8 cellular contexts compared by ENCODE assay signal in the genomic region with DNA sequence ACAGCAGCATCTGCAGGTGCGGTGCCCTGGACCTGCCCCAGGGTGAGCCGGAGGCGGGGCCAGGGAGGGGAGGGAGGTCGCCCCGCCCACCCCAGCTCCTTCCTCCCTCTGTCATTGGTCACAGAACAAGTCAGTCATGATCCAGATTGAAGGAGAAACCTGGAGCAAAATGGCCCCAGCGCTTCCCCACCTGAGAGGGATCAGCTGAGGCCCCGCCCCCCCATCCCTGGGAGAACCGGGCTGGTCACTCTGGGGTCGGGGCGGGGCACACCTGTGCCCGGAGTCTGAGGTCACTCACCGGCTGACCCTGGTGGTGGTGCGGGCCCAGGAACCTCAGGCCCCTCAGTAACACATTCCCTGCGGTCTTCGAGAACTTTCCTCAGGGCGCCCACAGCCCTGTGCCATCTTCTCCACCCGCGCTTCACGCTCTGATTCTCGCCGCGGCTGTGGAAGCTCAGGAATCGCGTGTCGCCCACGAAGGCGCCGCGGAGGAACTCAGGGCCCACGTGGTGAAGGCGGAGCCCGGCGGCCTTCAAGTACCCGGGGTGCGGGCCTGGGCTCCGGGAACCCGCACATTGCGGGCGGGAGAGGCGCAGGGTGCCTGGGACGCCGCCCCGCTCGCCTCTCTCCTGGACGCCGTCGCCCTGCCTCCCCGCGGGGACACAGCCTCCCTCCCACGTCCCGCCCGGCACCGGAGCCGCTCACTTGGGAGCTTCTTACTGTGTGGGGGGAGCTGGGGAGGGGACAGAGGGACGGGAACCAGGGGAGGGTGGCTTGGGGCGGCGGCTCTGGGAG. TPM values are rescaled to one million over a fixed set of nuclear protein-coding genes. Genes with fewer than 3 reads are reported as not detected.
DNase-seq lines count a peak whose midpoint lies in the region; ATAC-seq, FAIRE-seq and TF ChIP-seq lines count a peak whose summit lies in the region.

No MANE protein-coding gene starts in this region.

- no peak for TF ChIP-seq POLR2A in A549 (IDR thresholded peaks at IDR 0.05; ENCODE audit: low read length)
- no peak for TF ChIP-seq POLR2A in GM18505 (IDR thresholded peaks at IDR 0.05; ENCODE audit: borderline replicate concordance, extremely low read depth, insufficient read depth, insufficient read length)

- H3K9me3 Mint-ChIP-seq in activated T-helper 2 cell treated with anti-CD3 and anti-CD28 coated beads, Interferon-gamma antibody, Interleukin-2, Interleukin-4, amounts not matched to agents 10 μg/mL and 5 μg/mL and 100 μg/mL, durations not matched to agents 14 hours and 24 hours and 36 hours = no peaks in the 10 kb centered on the region

- H3K4me2 ChIP-seq in A549 = peak overlapping the region; percentile 57

- CTCF ChIA-PET in A549 (lab: Yijun Ruan, JAX) = interaction anchor here (1.8 kb wide), 1 partner anchor 59 kb away, joined by 14 read pairs; no protein-coding TSS in a partner anchor

- ATAC-seq in A549 (peak in 1 of 2 experiments; percentile 42; a peak in 3 of 6 replicates), GM18505 (IDR thresholded peaks at IDR 0.05; ENCODE audit: unreplicated experiment) (no peak)

- peaks cover 7% of the 10 kb centered on the region for H3K4me1 Mint-ChIP-seq in activated T-helper 2 cell treated with anti-CD3 and anti-CD28 coated beads, Interferon-gamma antibody, Interleukin-2, Interleukin-4, amounts not matched to agents 10 μg/mL and 5 μg/mL and 100 μg/mL, durations not matched to agents 14 hours and 24 hours and 36 hours (ENCODE audit: low read depth)

- TF ChIP-seq RAD21 in A549 (conservative IDR thresholded peaks at IDR 0.05 in 1 of 2, IDR thresholded peaks at IDR 0.05 in 1 of 2) = no peak

- H3K27ac ChIP-seq in A549 = no peak overlapping the region

- intact Hi-C loops in activated T-helper 2 cell treated with anti-CD3 and anti-CD28 coated beads, Interferon-gamma antibody, Interleukin-2, Interleukin-4, amounts not matched to agents 10 μg/mL and 5 μg/mL and 100 μg/mL, durations not matched to agents 14 hours and 24 hours and 36 hours (cut with micrococcal nuclease) = no loop called here

- no peak for TF ChIP-seq EP300 in A549 (IDR thresholded peaks at IDR 0.05)

- H3K4me3 ChIP-seq in A549 (0 out of 3 replicates have a peak overlapping the region, but pooled peaks have one; percentile 17), iPS-11a (ENCODE audit: low read depth, low read length) (peak overlapping the region; percentile 41)

- POLR2A ChIA-PET in A549 (lab: Yijun Ruan, JAX) = no interaction called here

- no peaks in the 10 kb centered on the region for H3K4me1 ChIP-seq in A549

- no peak for FAIRE-seq in A549 (lab: Jason Lieb, UNC)

- peak in 1 of 2 experiments; percentile 10 for DNase-seq in A549 (ENCODE audit: low read depth in 1 of 2, low spot score in 1 of 2)
- DNase-seq in NCI-H2029 (lab: John Stamatoyannopoulos, UW) = peak; percentile 78
- peak; percentile 17 for DNase-seq in activated T-helper 2 cell treated with anti-CD3 and anti-CD28 coated beads, Interferon-gamma antibody, Interleukin-2, Interleukin-4, amounts not matched to agents 10 μg/mL and 5 μg/mL and 100 μg/mL, durations not matched to agents 14 hours and 24 hours and 36 hours (ENCODE audit: low spot score)
- DNase-seq in stimulated activated CD4-positive, alpha-beta T cell treated with anti-CD3 and anti-CD28 coated beads, Interleukin-4, amount 100 ng/mL, for 24 hours = peak; percentile 66
- no peak for DNase-seq in NCI-H1436 treated with DMSO at 0.1 percent for 48 hours (lab: John Stamatoyannopoulos, UW)
- DNase-seq in HK-2 (ENCODE audit: unreplicated experiment) = no peak

- no peaks in the 10 kb centered on the region for H3K9me3 ChIP-seq in A549

- no peak for TF ChIP-seq CTCF in A549 (IDR thresholded peaks at IDR 0.05)

- H3K36me3 Mint-ChIP-seq in activated T-helper 2 cell treated with anti-CD3 and anti-CD28 coated beads, Interferon-gamma antibody, Interleukin-2, Interleukin-4, amounts not matched to agents 10 μg/mL and 5 μg/mL and 100 μg/mL, durations not matched to agents 14 hours and 24 hours and 36 hours (ENCODE audit: low read depth) = no peaks in the 10 kb centered on the region

- H3K27ac Mint-ChIP-seq in activated T-helper 2 cell treated with anti-CD3 and anti-CD28 coated beads, Interferon-gamma antibody, Interleukin-2, Interleukin-4, amounts not matched to agents 10 μg/mL and 5 μg/mL and 100 μg/mL, durations not matched to agents 14 hours and 24 hours and 36 hours = no peak overlapping the region

- peak overlapping the region; percentile 68 for H3K4me3 Mint-ChIP-seq in activated T-helper 2 cell treated with anti-CD3 and anti-CD28 coated beads, Interferon-gamma antibody, Interleukin-2, Interleukin-4, amounts not matched to agents 10 μg/mL and 5 μg/mL and 100 μg/mL, durations not matched to agents 14 hours and 24 hours and 36 hours (ENCODE audit: low read depth)

- 15% methylated on average over 16 of the region's 57 CpGs for WGBS in A549 (ENCODE audit: missing lambda C conversion rate)

- H3K27me3 Mint-ChIP-seq in activated T-helper 2 cell treated with anti-CD3 and anti-CD28 coated beads, Interferon-gamma antibody, Interleukin-2, Interleukin-4, amounts not matched to agents 10 μg/mL and 5 μg/mL and 100 μg/mL, durations not matched to agents 14 hours and 24 hours and 36 hours (ENCODE audit: low read depth) = peaks cover 46% of the 10 kb centered on the region

TF ChIP-seq in A549, 52 proteins besides CTCF, POLR2A, EP300 and RAD21:
- TF ChIP-seq NPAS2 (CRISPR knock-in tag; IDR thresholded peaks at IDR 0.05; ENCODE audit: borderline replicate concordance) (no peak), ZFP36 (IDR thresholded peaks at IDR 0.05; ENCODE audit: borderline replicate concordance, partially characterized antibody) (no peak), NR3C1 (IDR thresholded peaks at IDR 0.05) (no peak), JUN (IDR thresholded peaks at IDR 0.05) (no peak), KDM5A (IDR thresholded peaks at IDR 0.05) (no peak), RCOR1 (IDR thresholded peaks at IDR 0.05; ENCODE audit: low read depth, low read length) (no peak), ZC3H11A (IDR thresholded peaks at IDR 0.05) (no peak), CHD4 (IDR thresholded peaks at IDR 0.05; ENCODE audit: borderline replicate concordance) (no peak)
- TF ChIP-seq, protein P1, sequence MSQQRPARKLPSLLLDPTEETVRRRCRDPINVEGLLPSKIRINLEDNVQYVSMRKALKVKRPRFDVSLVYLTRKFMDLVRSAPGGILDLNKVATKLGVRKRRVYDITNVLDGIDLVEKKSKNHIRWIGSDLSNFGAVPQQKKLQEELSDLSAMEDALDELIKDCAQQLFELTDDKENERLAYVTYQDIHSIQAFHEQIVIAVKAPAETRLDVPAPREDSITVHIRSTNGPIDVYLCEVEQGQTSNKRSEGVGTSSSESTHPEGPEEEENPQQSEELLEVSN (IDR thresholded peaks at IDR 0.05; ENCODE audit: borderline replicate concordance, low read depth) = no peak

RNA-seq across cellular contexts. Expression of a gene that starts 36.4 kb away (rescaled TPM):
- polyA plus RNA-seq in A549 (2011; rRNA removed) (22.6 and 36.3 TPM in 2 replicates), A549 (2017; fragmentation: RNase III; extraction: RNeasy Plus Mini Kit Qiagen cat#74134 plus additional on column Dnase treatment) (35.7 to 42.1 TPM (median 40.9 TPM) in 3 replicates)
- 35.2 and 43.6 TPM in 2 replicates for polyA plus RNA-seq in A549 (2012; cell fraction: cytosol; rRNA removed)
- 67.0 and 90.4 TPM in 2 replicates for polyA plus RNA-seq in A549 (2012; cell fraction: nucleus; rRNA removed)
- polyA minus RNA-seq in A549 (2011; rRNA and poly(A)+ RNA removed) = 16.8 and 21.7 TPM in 2 replicates
- 895 and 906 TPM in 2 replicates for total RNA-seq in activated T-helper 2 cell treated with anti-CD3 and anti-CD28 coated beads, Interferon-gamma antibody, Interleukin-2, Interleukin-4, amounts not matched to agents 10 μg/mL and 5 μg/mL and 100 μg/mL, durations not matched to agents 14 hours and 24 hours and 36 hours

RNA-seq across cellular contexts. Expression of a gene that starts 48.7 kb away (rescaled TPM):
- polyA plus RNA-seq in A549 (2011; rRNA removed) = 9.4 and 9.7 TPM in 2 replicates
- polyA plus RNA-seq in A549 (2012; cell fraction: cytosol; rRNA removed) = 4.1 and 11.8 TPM in 2 replicates
- polyA plus RNA-seq in A549 (2012; cell fraction: nucleus; rRNA removed) = 10.7 and 13.5 TPM in 2 replicates
- 9.0 to 10.0 TPM (median 9.9 TPM) in 3 replicates for polyA plus RNA-seq in A549 (2017; fragmentation: RNase III; extraction: RNeasy Plus Mini Kit Qiagen cat#74134 plus additional on column Dnase treatment)
- 6.3 and 11.7 TPM in 2 replicates for polyA minus RNA-seq in A549 (2011; rRNA and poly(A)+ RNA removed)
- total RNA-seq in activated T-helper 2 cell treated with anti-CD3 and anti-CD28 coated beads, Interferon-gamma antibody, Interleukin-2, Interleukin-4, amounts not matched to agents 10 μg/mL and 5 μg/mL and 100 μg/mL, durations not matched to agents 14 hours and 24 hours and 36 hours = 3,580 and 3,693 TPM in 2 replicates

Comparison
In these comparisons a context has a peak if more than half of its experiments do, and no peak if none do; other contexts are left out.
1. DNase-seq: peak in NCI-H2029 (single experiment), activated T-helper 2 cell treated with anti-CD3 and anti-CD28 coated beads, Interferon-gamma antibody, Interleukin-2, Interleukin-4, amounts not matched to agents 10 μg/mL and 5 μg/mL and 100 μg/mL, durations not matched to agents 14 hours and 24 hours and 36 hours (single experiment) and stimulated activated CD4-positive, alpha-beta T cell treated with anti-CD3 and anti-CD28 coated beads, Interleukin-4, amount 100 ng/mL, for 24 hours (single experiment); none in NCI-H1436 treated with DMSO at 0.1 percent for 48 hours (single experiment) and HK-2 (single experiment).